In genomic region chr7:88401009-88401623, GRCh38 we compare ENCODE assay signal across 8 cellular contexts.
A peak's percentile ranks its signal among the peaks of the same experiment; 100 is the strongest.
DNase-seq lines count a peak whose midpoint lies in the region; ATAC-seq and TF ChIP-seq lines count a peak whose summit lies in the region.

No MANE protein-coding gene starts in this region.

- POLR2A ChIA-PET in Caco-2 (lab: Charles Lee) (no interaction called here), T-cell (lab: Charles Lee) (no interaction called here)

- CTCF ChIA-PET in Caco-2 (lab: Charles Lee): no interaction called here
- CTCF ChIA-PET in T-cell (lab: Charles Lee): no interaction called here

- no peak overlapping the region for H3K27ac Mint-ChIP-seq in Caco-2 (ENCODE audit: unreplicated experiment)
- no peak overlapping the region for H3K27ac Mint-ChIP-seq in T-cell

- intact Hi-C loops in Caco-2 (cut with micrococcal nuclease; ENCODE audit: unreplicated experiment): loop anchor here (5.0 kb wide), 1 partner anchor 159 kb away; no protein-coding TSS in a partner anchor

- DNase-seq in Caco-2 (peak in 1 of 2 experiments; percentile 27), Peyer's patch (no peak), kidney epithelial cell (ENCODE audit: low read depth) (no peak), T-cell (no peak), KG1 (lab: John Stamatoyannopoulos, UW) (no peak), amniotic stem cell (lab: John Stamatoyannopoulos, UW) (no peak)

- H3K9me3 ChIP-seq in Caco-2: no peaks in the 10 kb centered on the region
- H3K9me3 ChIP-seq in Peyer's patch: no peaks in the 10 kb centered on the region

- TF ChIP-seq CTCF in Caco-2 (IDR thresholded peaks at IDR 0.05; ENCODE audit: insufficient read depth in 1 of 2, low read depth in 1 of 2, low read length in 1 of 2, severe bottlenecking in 1 of 2, unreplicated experiment in 1 of 2) (peak; percentile 47 to 70), Peyer's patch (IDR thresholded peaks at IDR 0.05) (peak in 4 of 6 experiments; percentile 19 to 40 (median 34)), kidney epithelial cell (IDR thresholded peaks at IDR 0.05; ENCODE audit: insufficient read depth, low read length, poor library complexity, severe bottlenecking) (peak; percentile 52)

- H3K27me3 Mint-ChIP-seq in Caco-2 (ENCODE audit: insufficient read depth, unreplicated experiment) (peaks cover 7% of the 10 kb centered on the region), T-cell (peaks cover 4% of the 10 kb centered on the region in 2 donors)

- ATAC-seq in GM18868 (IDR thresholded peaks at IDR 0.05; ENCODE audit: unreplicated experiment): peak; percentile 46
- ATAC-seq in HG03108 (IDR thresholded peaks at IDR 0.05; ENCODE audit: unreplicated experiment): peak; percentile 42
- no peak for ATAC-seq in T-cell (replicated peaks in 1 of 4)

- H3K4me3 ChIP-seq in Caco-2 (ENCODE audit: low read depth, low read length) (no peak overlapping the region), Peyer's patch (no peak overlapping the region), kidney epithelial cell (ENCODE audit: low read depth, low read length) (no peak overlapping the region)

- H3K9me3 Mint-ChIP-seq in Caco-2 (ENCODE audit: unreplicated experiment): no peaks in the 10 kb centered on the region
- no peaks in the 10 kb centered on the region for H3K9me3 Mint-ChIP-seq in T-cell

- no peaks in the 10 kb centered on the region for H3K4me1 Mint-ChIP-seq in Caco-2 (ENCODE audit: low read depth, unreplicated experiment)
- peaks cover 0 to 2% (median 0%) of the 10 kb centered on the region in 3 donors for H3K4me1 Mint-ChIP-seq in T-cell

- H3K36me3 ChIP-seq in Caco-2 (ENCODE audit: control insufficient read depth, insufficient read depth, low read length) (no peaks in the 10 kb centered on the region), Peyer's patch (no peaks in the 10 kb centered on the region), kidney epithelial cell (ENCODE audit: control insufficient read depth, insufficient read depth, low read length) (no peaks in the 10 kb centered on the region)

- H3K4me3 Mint-ChIP-seq in Caco-2 (ENCODE audit: unreplicated experiment): no peak overlapping the region
- H3K4me3 Mint-ChIP-seq in T-cell: no peak overlapping the region

- H3K27me3 ChIP-seq in Caco-2 (replicated peaks; ENCODE audit: control insufficient read depth, insufficient read depth, low read length) (no peaks in the 10 kb centered on the region), Peyer's patch (no peaks in the 10 kb centered on the region), kidney epithelial cell (ENCODE audit: control insufficient read depth, insufficient read depth, low read length) (no peaks in the 10 kb centered on the region)

- no peak overlapping the region for H3K27ac ChIP-seq in Peyer's patch

- H3K36me3 Mint-ChIP-seq in Caco-2 (ENCODE audit: insufficient read depth, unreplicated experiment) (no peaks in the 10 kb centered on the region), T-cell (no peaks in the 10 kb centered on the region)

- no TSS peak for BruUV-seq in Caco-2 (replicated peaks; lab: Mats Ljungman, UMichigan)

- no peak for TF ChIP-seq POLR2A in Peyer's patch (IDR thresholded peaks at IDR 0.05)

- H3K4me1 ChIP-seq in Caco-2 (no peaks in the 10 kb centered on the region), Peyer's patch (no peaks in the 10 kb centered on the region)

Comparison
In these comparisons a context has a peak if more than half of its experiments do, and no peak if none do; other contexts are left out.
1. ATAC-seq: peak in GM18868 (single experiment) and HG03108 (single experiment); none in T-cell (0 of 4).
2. Peak in every context shown above with its lines, with median percentiles within 50 percentile points of each other: CTCF ChIP-seq.